Comparison of ENCODE assay signal across 8 cellular contexts in genomic region chr19:13849991-13850909, GRCh38. TPM values are rescaled to one million over a fixed set of nuclear protein-coding genes. Genes with fewer than 3 reads are reported as not detected.
DNase-seq lines count a peak whose midpoint lies in the region; ATAC-seq, FAIRE-seq and TF ChIP-seq lines count a peak whose summit lies in the region.

No MANE protein-coding gene starts in this region.

- ATAC-seq in GM21825 (IDR thresholded peaks at IDR 0.05; ENCODE audit: unreplicated experiment) (no peak), GM21390 (IDR thresholded peaks at IDR 0.05; ENCODE audit: unreplicated experiment) (no peak)

- peak overlapping the region; percentile 28 for H3K4me3 ChIP-seq in BJ (ENCODE audit: low read depth, low read length)
- peak overlapping the region; percentile 12 to 41 for H3K4me3 ChIP-seq in right atrium auricular region

- H3K4me1 ChIP-seq in right atrium auricular region, result peaks cover 0 to 64% of the 10 kb centered on the region in 2 donors

- H3K27me3 ChIP-seq in BJ (ENCODE audit: control insufficient read depth, insufficient read depth, low read length) (no peaks in the 10 kb centered on the region), right atrium auricular region (no peaks in the 10 kb centered on the region)

- TF ChIP-seq CTCF in BJ (IDR thresholded peaks at IDR 0.05; ENCODE audit: insufficient read depth, low read depth, low read length) (no peak), right atrium auricular region (IDR thresholded peaks at IDR 0.05) (no peak)

- peak; percentile 90 for FAIRE-seq in HTR-8/SVneo (lab: Jason Lieb, UNC)

- POLR2A ChIA-PET in BJ (lab: Charles Lee), result no interaction called here

- H3K9me3 ChIP-seq in right atrium auricular region, result no peaks in the 10 kb centered on the region

- H3K36me3 ChIP-seq in BJ (ENCODE audit: control insufficient read depth, insufficient read depth, low read length) (no peaks in the 10 kb centered on the region), right atrium auricular region (no peaks in the 10 kb centered on the region)

- intact Hi-C loops in posterior cingulate gyrus (cut with DNase I), result no loop called here

- DNase-seq in BJ (ENCODE audit: low read depth) (no peak), HTR-8/SVneo (ENCODE audit: insufficient read length, low spot score) (no peak), SKM-1 (lab: John Stamatoyannopoulos, UW; ENCODE audit: unreplicated experiment) (peak; percentile 65), astrocyte of the hippocampus (ENCODE audit: low read depth, low spot score) (peak; percentile 97), right atrium auricular region (ENCODE audit: low spot score) (peak; percentile 83), posterior cingulate gyrus (peak; percentile 61 to 97 (median 70))

- H3K27ac ChIP-seq in right atrium auricular region, result peak overlapping the region; percentile 98 to 100

- CTCF ChIA-PET in BJ (lab: Yijun Ruan, JAX), result interaction anchor here (1.0 to 1.2 kb wide), 2 partner anchors 9 to 12 kb away, joined by 3 to 4 read pairs; no protein-coding TSS in a partner anchor

RNA-seq across cellular contexts. Expression of gene NANOS3, which starts 26.7 kb away (rescaled TPM):
- 0.20 and 0.55 TPM in 2 replicates for polyA plus RNA-seq in BJ (2011; rRNA removed)
- 0.52 TPM in 1 of 2 replicates, not detected in the other for polyA minus RNA-seq in BJ (2011; rRNA and poly(A)+ RNA removed)
- total RNA-seq in right atrium auricular region, result not detected

RNA-seq across cellular contexts. Expression of gene ZSWIM4, which starts 55.0 kb away (rescaled TPM):
- 4.0 and 5.7 TPM in 2 replicates for polyA plus RNA-seq in BJ (2011; rRNA removed)
- 7.2 and 8.6 TPM in 2 replicates for polyA minus RNA-seq in BJ (2011; rRNA and poly(A)+ RNA removed)
- 1 to 10 TPM; 5.7 to 9.8 TPM for total RNA-seq in right atrium auricular region

RNA-seq across cellular contexts. Expression of gene BRME1, which starts 55.7 kb away (rescaled TPM):
- 0.38 and 0.94 TPM in 2 replicates for polyA plus RNA-seq in BJ (2011; rRNA removed)
- polyA minus RNA-seq in BJ (2011; rRNA and poly(A)+ RNA removed), result 1.5 TPM in 1 of 2 replicates, not detected in the other
- total RNA-seq in right atrium auricular region, result under 1 TPM; 0.28 to 0.70 TPM

RNA-seq across cellular contexts. Expression of gene CC2D1A, which starts 55.8 kb away (rescaled TPM):
- 8.0 and 13.1 TPM in 2 replicates for polyA plus RNA-seq in BJ (2011; rRNA removed)
- polyA minus RNA-seq in BJ (2011; rRNA and poly(A)+ RNA removed), result 12.6 and 14.4 TPM in 2 replicates
- total RNA-seq in right atrium auricular region, result 10 to 100 TPM; 16.1 to 22.6 TPM

Comparison
In these comparisons a context has a peak if more than half of its experiments do, and no peak if none do; other contexts are left out.
1. DNase-seq: peak in SKM-1 (single experiment), astrocyte of the hippocampus (single experiment), right atrium auricular region (single experiment) and posterior cingulate gyrus (10 of 10); none in BJ (single experiment) and HTR-8/SVneo (single experiment).